In genomic region chr4:92461732-92462131, GRCh38 we compare ENCODE assay signal across 17 cellular contexts.
DNase-seq lines count a peak whose midpoint lies in the region; TF ChIP-seq lines count a peak whose summit lies in the region.
"Had no signal": no experiment of that assay in that cellular context is flagged by ENCODE, and none has a peak within 500 bp of the region (broad histone marks: within the 10 kb centered on the region; RNA-seq: fewer than 3 reads in every experiment).

No MANE protein-coding gene starts in this region.

- peak overlapping the region; percentile 10 for H3K9ac ChIP-seq in iPS-18a (ENCODE audit: low read length)
- H3K9ac ChIP-seq: BLaER1 had no signal

- H3K4me3 ChIP-seq in breast epithelium, result no peak overlapping the region
- no peak overlapping the region for H3K4me3 ChIP-seq in iPS-18a (ENCODE audit: low read length)
- no peak overlapping the region for H3K4me3 ChIP-seq in adrenal gland
- H3K4me3 ChIP-seq: BLaER1 had no signal

- no peak overlapping the region for H3K27ac ChIP-seq in breast epithelium
- no peak overlapping the region for H3K27ac ChIP-seq in iPS-18a (ENCODE audit: low read length)
- H3K27ac ChIP-seq in adrenal gland, result no peak overlapping the region
- H3K27ac ChIP-seq: 22Rv1, BLaER1, HL-60 had no signal

- CTCF ChIA-PET in MCF 10A (lab: Yijun Ruan, JAX), result no interaction called here

- TF ChIP-seq CTCF in MCF 10A (IDR thresholded peaks at IDR 0.05; ENCODE audit: unreplicated experiment) (no peak), breast epithelium (IDR thresholded peaks at IDR 0.05) (no peak), adrenal gland (IDR thresholded peaks at IDR 0.05) (no peak)

- no peaks in the 10 kb centered on the region for H3K4me1 ChIP-seq in breast epithelium
- peaks cover 57% of the 10 kb centered on the region for H3K4me1 ChIP-seq in iPS-18a (ENCODE audit: control insufficient read depth, low read depth, low read length)
- H3K4me1 ChIP-seq in adrenal gland (replicated peaks in 1 of 2), result no peaks in the 10 kb centered on the region
- H3K4me1 ChIP-seq: Caco-2 had no signal

- H3K27me3 ChIP-seq in breast epithelium (no peaks in the 10 kb centered on the region), iPS-18a (ENCODE audit: control insufficient read depth, insufficient read depth, low read length) (no peaks in the 10 kb centered on the region), adrenal gland (no peaks in the 10 kb centered on the region)
- H3K27me3 ChIP-seq: BLaER1 had no signal

- DNase-seq in MCF 10A (ENCODE audit: unreplicated experiment) (no peak), breast epithelium (ENCODE audit: low spot score in 2 of 2) (no peak), OCI-M1 (lab: John Stamatoyannopoulos, UW) (peak; percentile 65), adrenal gland (no peak), GM19238 (ENCODE audit: insufficient read length, low spot score) (no peak), NCI-H345 treated with DMSO at 0.1 percent for 48 hours (lab: John Stamatoyannopoulos, UW; ENCODE audit: unreplicated experiment) (no peak)
- DNase-seq: AML-193; Caco-2; CD8-positive, alpha-beta memory T cell; DND-41; GDM1; HCEC 1CT had no signal

- H3K4me3 Mint-ChIP-seq in MCF 10A (ENCODE audit: unreplicated experiment), result peak overlapping the region; percentile 30
- H3K4me3 Mint-ChIP-seq: CD8-positive, alpha-beta memory T cell; IgD-negative memory B cell had no signal

- H3K27me3 Mint-ChIP-seq in MCF 10A (ENCODE audit: insufficient read depth, unreplicated experiment), result no peaks in the 10 kb centered on the region
- H3K27me3 Mint-ChIP-seq: CD8-positive, alpha-beta memory T cell; IgD-negative memory B cell had no signal

- H3K9me3 ChIP-seq in breast epithelium, result no peaks in the 10 kb centered on the region
- H3K9me3 ChIP-seq in iPS-18a (ENCODE audit: control insufficient read depth, low read depth, low read length), result no peaks in the 10 kb centered on the region
- H3K9me3 ChIP-seq in adrenal gland (replicated peaks in 1 of 3), result no peaks in the 10 kb centered on the region
- H3K9me3 ChIP-seq: BLaER1, Caco-2 had no signal

- H3K36me3 ChIP-seq in breast epithelium (no peaks in the 10 kb centered on the region), iPS-18a (ENCODE audit: control insufficient read depth, low read depth, low read length) (no peaks in the 10 kb centered on the region), adrenal gland (replicated peaks in 1 of 2) (no peaks in the 10 kb centered on the region)
- H3K36me3 ChIP-seq: BLaER1 had no signal

- WGBS in adrenal gland, 4 donors, result 57 to 66% (median 61%) methylated on average over 1 of the region's 1 CpG

- no peaks in the 10 kb centered on the region for H3K9me3 Mint-ChIP-seq in MCF 10A (ENCODE audit: unreplicated experiment)

- H3K4me1 Mint-ChIP-seq in MCF 10A (ENCODE audit: insufficient read depth, unreplicated experiment), result peaks cover 9% of the 10 kb centered on the region
- H3K4me1 Mint-ChIP-seq: CD8-positive, alpha-beta memory T cell; IgD-negative memory B cell had no signal

- intact Hi-C loops in MCF 10A (cut with micrococcal nuclease) (no loop called here), breast epithelium (cut with DNase I; ENCODE audit: low total_unique reads) (no loop called here), adrenal gland (cut with DNase I) (no loop called here)

- POLR2A ChIA-PET in MCF 10A (lab: Yijun Ruan, JAX), result interaction anchor here (0.6 kb wide), 1 partner anchor 271 kb away, joined by 3 read pairs; no protein-coding TSS in a partner anchor

- no TSS peak for BruUV-seq in MCF 10A (replicated peaks; lab: Mats Ljungman, UMichigan)

- no peak overlapping the region for H3K27ac Mint-ChIP-seq in MCF 10A (ENCODE audit: low read depth, unreplicated experiment)
- H3K27ac Mint-ChIP-seq: CD8-positive, alpha-beta memory T cell; IgD-negative memory B cell had no signal

- H3K36me3 Mint-ChIP-seq in MCF 10A (ENCODE audit: insufficient read depth, unreplicated experiment), result no peaks in the 10 kb centered on the region
- H3K36me3 Mint-ChIP-seq: CD8-positive, alpha-beta memory T cell; IgD-negative memory B cell had no signal

- TF ChIP-seq POLR2A in breast epithelium (IDR thresholded peaks at IDR 0.05) (no peak), adrenal gland (IDR thresholded peaks at IDR 0.05) (no peak)
